28 cellular contexts compared by ENCODE assay signal in genomic region chr13:28488376-28489005, GRCh38. TPM values are rescaled to one million over a fixed set of nuclear protein-coding genes. Genes with fewer than 3 reads are reported as not detected.
DNase-seq lines count a peak whose midpoint lies in the region; ATAC-seq, FAIRE-seq and TF ChIP-seq lines count a peak whose summit lies in the region.
"Had no signal": no experiment of that assay in that cellular context is flagged by ENCODE, and none has a peak within 500 bp of the region (broad histone marks: within the 10 kb centered on the region; RNA-seq: fewer than 3 reads in every experiment).

No MANE protein-coding gene starts in this region.

- H3K27ac Mint-ChIP-seq in astrocyte (ENCODE audit: unreplicated experiment): peak overlapping the region; percentile 48
- no peak overlapping the region for H3K27ac Mint-ChIP-seq in stimulated activated naive B cell treated with anti-CD40 and anti-IgM and Interleukin-4, amounts not matched to agents 10 μg/mL and 1 μg/mL and 100 μg/mL, for 72 hours
- H3K27ac Mint-ChIP-seq: B cell; stimulated activated naive CD8-positive, alpha-beta T cell treated with anti-CD3 and anti-CD28 coated beads, Interleukin-15, amount 100 ng/mL, for 72 hours had no signal

- H3K9ac ChIP-seq in astrocyte (ENCODE audit: low read length): no peak overlapping the region

- H3K4me3 Mint-ChIP-seq in astrocyte (ENCODE audit: unreplicated experiment): no peak overlapping the region
- no peak overlapping the region for H3K4me3 Mint-ChIP-seq in stimulated activated naive B cell treated with anti-CD40 and anti-IgM and Interleukin-4, amounts not matched to agents 10 μg/mL and 1 μg/mL and 100 μg/mL, for 72 hours
- H3K4me3 Mint-ChIP-seq: B cell; stimulated activated naive CD8-positive, alpha-beta T cell treated with anti-CD3 and anti-CD28 coated beads, Interleukin-15, amount 100 ng/mL, for 72 hours had no signal

- H3K9me3 Mint-ChIP-seq in astrocyte (ENCODE audit: unreplicated experiment): no peaks in the 10 kb centered on the region
- no peaks in the 10 kb centered on the region for H3K9me3 Mint-ChIP-seq in stimulated activated naive B cell treated with anti-CD40 and anti-IgM and Interleukin-4, amounts not matched to agents 10 μg/mL and 1 μg/mL and 100 μg/mL, for 72 hours
- H3K9me3 Mint-ChIP-seq: stimulated activated naive CD8-positive, alpha-beta T cell treated with anti-CD3 and anti-CD28 coated beads, Interleukin-15, amount 100 ng/mL, for 72 hours had no signal

- H3K27me3 ChIP-seq in astrocyte (ENCODE audit: insufficient read depth, low read length): peaks cover 42% of the 10 kb centered on the region

- FAIRE-seq in astrocyte (lab: Jason Lieb, UNC): no peak
- FAIRE-seq in HTR-8/SVneo (lab: Jason Lieb, UNC): no peak
- FAIRE-seq: endothelial cell of umbilical vein had no signal

- ATAC-seq in stimulated activated naive B cell treated with anti-CD40 and anti-IgM and Interleukin-4, amounts not matched to agents 10 μg/mL and 1 μg/mL and 100 μg/mL, for 72 hours (replicated peaks): peak; percentile 71 to 83
- no peak for ATAC-seq in HG02885 (IDR thresholded peaks at IDR 0.05; ENCODE audit: poor library complexity, unreplicated experiment)
- ATAC-seq: PC-3; stimulated activated naive CD8-positive, alpha-beta T cell treated with anti-CD3 and anti-CD28 coated beads, Interleukin-15, amount 100 ng/mL, for 72 hours had no signal

- peaks cover 2% of the 10 kb centered on the region for H3K27me3 Mint-ChIP-seq in astrocyte (ENCODE audit: low read depth, unreplicated experiment)
- H3K27me3 Mint-ChIP-seq in stimulated activated naive B cell treated with anti-CD40 and anti-IgM and Interleukin-4, amounts not matched to agents 10 μg/mL and 1 μg/mL and 100 μg/mL, for 72 hours: peaks cover 18 to 21% of the 10 kb centered on the region in 2 donors

- no peak overlapping the region for H2AFZ ChIP-seq in astrocyte (ENCODE audit: low read depth, low read length)
- H2AFZ ChIP-seq: hepatocyte had no signal

- no peaks in the 10 kb centered on the region for H4K20me1 ChIP-seq in astrocyte (ENCODE audit: insufficient read depth, low read length)

- H3K79me2 ChIP-seq in astrocyte (ENCODE audit: insufficient read depth, low read length): no peaks in the 10 kb centered on the region

- H3K4me3 ChIP-seq in astrocyte (ENCODE audit: insufficient read depth, low read depth, low read length): no peak overlapping the region
- H3K4me3 ChIP-seq: ascending aorta, hepatocyte, spleen, tibial artery had no signal

- DNase-seq in SIG-M5 treated with dmso at 0.1 percent for 504 hours (lab: John Stamatoyannopoulos, UW; ENCODE audit: unreplicated experiment) (peak; percentile 43), SIG-M5 (lab: John Stamatoyannopoulos, UW) (no peak), LHCN-M2 (ENCODE audit: low read depth) (peak; percentile 27), astrocyte (ENCODE audit: low read depth) (no peak), HTR-8/SVneo (ENCODE audit: insufficient read length, low spot score) (no peak)
- no peak for DNase-seq in stimulated activated naive B cell treated with anti-CD40 and anti-IgM and Interleukin-4, amounts not matched to agents 10 μg/mL and 1 μg/mL and 100 μg/mL, for 72 hours
- DNase-seq in stimulated activated CD4-positive, alpha-beta T cell treated with anti-CD3 and anti-CD28 coated beads, Interleukin-12 subunit alpha, Interleukin-12 subunit beta, amount 100 ng/mL, for 4 hours: no peak
- DNase-seq: 8988T; activated CD4-positive, alpha-beta T cell treated with anti-CD3 and anti-CD28 coated beads for 4 hours; activated naive CD4-positive, alpha-beta T cell treated with anti-CD3 and anti-CD28 coated beads, Interleukin-2, amount 50 U/mL, for 16 hours; activated T-cell treated with anti-CD3 and anti-CD28 coated beads, Interleukin-2, amount 50 U/mL, for 48 hours; central memory CD4-positive, alpha-beta T cell; COR-L47; dermis blood vessel endothelial cell; DMS79 treated with DMSO at 0.1 percent for 48 hours; MM.1S; NCI-H1694 treated with DMSO at 0.1 percent for 48 hours; PC-3; SHP77 treated with DMSO at 0.1 percent for 48 hours; spleen; stimulated activated CD4-positive, alpha-beta T cell treated with anti-CD3 and anti-CD28 coated beads, Interleukin-4, amount 100 ng/mL, for 24 hours; stimulated activated naive CD8-positive, alpha-beta T cell treated with anti-CD3 and anti-CD28 coated beads, Interleukin-15, amount 100 ng/mL, for 72 hours; tibial artery had no signal

- no peaks in the 10 kb centered on the region for H3K36me3 ChIP-seq in astrocyte (ENCODE audit: insufficient read depth, low read length)
- H3K36me3 ChIP-seq: ascending aorta, spleen, tibial artery had no signal

- H3K4me2 ChIP-seq in astrocyte (ENCODE audit: low read length): no peak overlapping the region

- H3K4me1 ChIP-seq in astrocyte (ENCODE audit: insufficient read depth, low read length): no peaks in the 10 kb centered on the region

- H3K4me1 Mint-ChIP-seq in astrocyte (ENCODE audit: low read depth, unreplicated experiment): peaks cover 23% of the 10 kb centered on the region
- peaks cover 12 to 30% of the 10 kb centered on the region in 2 donors for H3K4me1 Mint-ChIP-seq in stimulated activated naive B cell treated with anti-CD40 and anti-IgM and Interleukin-4, amounts not matched to agents 10 μg/mL and 1 μg/mL and 100 μg/mL, for 72 hours

- H3K27ac ChIP-seq in astrocyte (ENCODE audit: low read depth, low read length): no peak overlapping the region
- H3K27ac ChIP-seq: ascending aorta, hepatocyte, spleen, tibial artery had no signal

- no peaks in the 10 kb centered on the region for H3K9me3 ChIP-seq in astrocyte (ENCODE audit: insufficient read depth, low read depth, low read length)
- H3K9me3 ChIP-seq: ascending aorta, spleen, tibial artery had no signal

- no peak for TF ChIP-seq CTCF in astrocyte (IDR thresholded peaks at IDR 0.05; ENCODE audit: insufficient read depth, low read depth, low read length)

- no peaks in the 10 kb centered on the region for H3K36me3 Mint-ChIP-seq in astrocyte (ENCODE audit: low read depth, unreplicated experiment)
- H3K36me3 Mint-ChIP-seq in stimulated activated naive B cell treated with anti-CD40 and anti-IgM and Interleukin-4, amounts not matched to agents 10 μg/mL and 1 μg/mL and 100 μg/mL, for 72 hours: peaks cover 7 to 23% of the 10 kb centered on the region in 2 donors

RNA-seq across cellular contexts. Expression of gene FLT1, which starts 6.4 kb away (rescaled TPM):
- total RNA-seq in LHCN-M2 (2014; rRNA removed): not detected in 2 replicates
- polyA plus RNA-seq in LHCN-M2 (2012): not detected
- total RNA-seq in astrocyte: 7.3 and 10.0 TPM in 2 replicates

Comparison
In these comparisons a context has a peak if more than half of its experiments do, and no peak if none do; other contexts are left out.
1. DNase-seq: peak in SIG-M5 treated with dmso at 0.1 percent for 504 hours (single experiment) and LHCN-M2 (single experiment); none in SIG-M5 (single experiment), astrocyte (single experiment), stimulated activated naive B cell treated with anti-CD40 and anti-IgM and Interleukin-4, amounts not matched to agents 10 μg/mL and 1 μg/mL and 100 μg/mL, for 72 hours (single experiment), HTR-8/SVneo (single experiment) and stimulated activated CD4-positive, alpha-beta T cell treated with anti-CD3 and anti-CD28 coated beads, Interleukin-12 subunit alpha, Interleukin-12 subunit beta, amount 100 ng/mL, for 4 hours (single experiment).